In the genomic region with DNA sequence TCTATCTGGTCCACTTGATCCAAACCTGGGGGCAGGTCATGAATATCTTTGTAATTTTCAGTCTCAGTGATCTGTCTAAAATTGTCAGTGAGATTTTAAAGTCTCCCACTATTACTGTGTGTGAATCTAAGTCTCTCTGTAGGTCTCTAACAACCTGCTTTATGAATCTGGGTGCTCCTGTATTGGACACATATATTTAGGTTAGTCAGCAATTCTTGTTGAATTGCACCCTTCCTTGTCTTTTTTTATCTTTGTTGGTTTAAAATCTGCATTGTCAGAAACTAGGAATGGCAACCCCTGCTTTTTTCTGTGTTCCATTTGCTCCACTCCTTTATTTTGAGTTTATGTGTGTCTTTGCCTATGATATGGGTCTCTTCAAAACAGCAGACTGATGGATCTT, we compare ENCODE assay signal across 1 cellular context.
TF ChIP-seq lines count a peak whose summit lies in the region.

No MANE protein-coding gene starts in this region.

TF ChIP-seq in A549, 52 proteins besides CTCF, POLR2A, EP300 and RAD21 (continued from another document):
- no peak for TF ChIP-seq REST (IDR thresholded peaks at IDR 0.05)
- TF ChIP-seq GATA3 (IDR thresholded peaks at IDR 0.05; ENCODE audit: borderline replicate concordance) = no peak
- no peak for TF ChIP-seq CEBPB (IDR thresholded peaks at IDR 0.05)
